Comparison of ENCODE assay signal across 9 cellular contexts in the genomic region with DNA sequence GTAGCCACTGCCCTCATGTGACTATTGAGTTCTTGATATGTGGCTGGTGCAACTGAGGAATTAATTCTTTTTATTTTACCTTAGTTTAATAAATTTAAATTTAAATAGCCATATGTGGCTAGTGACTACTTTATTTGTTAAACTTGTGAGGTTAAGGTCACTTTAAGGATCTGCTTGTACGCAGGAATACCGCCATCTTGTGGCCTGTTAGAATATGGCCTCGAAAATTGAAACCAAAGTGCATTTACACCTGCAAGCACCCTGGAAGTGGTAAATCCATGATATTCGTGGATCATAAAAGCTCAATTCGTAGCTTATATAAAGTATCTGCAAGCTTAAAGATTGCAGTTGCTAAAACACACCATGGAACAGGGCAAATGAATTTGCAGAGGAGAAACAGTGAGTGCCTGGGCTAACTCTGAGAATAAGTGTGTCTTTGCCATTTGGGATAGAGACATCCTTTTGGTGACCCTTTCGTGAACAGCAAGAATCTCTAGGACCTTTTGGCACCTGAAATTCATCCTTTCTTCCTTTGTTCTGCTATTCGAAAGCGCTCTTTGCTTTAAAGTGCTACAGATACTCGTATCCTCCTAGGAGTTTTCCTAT.
A peak's percentile ranks its signal among the peaks of the same experiment; 100 is the strongest.
DNase-seq lines count a peak whose midpoint lies in the region; FAIRE-seq and TF ChIP-seq lines count a peak whose summit lies in the region.
"Had no signal": no experiment of that assay in that cellular context is flagged by ENCODE, and none has a peak within 500 bp of the region (broad histone marks: within the 10 kb centered on the region; RNA-seq: fewer than 3 reads in every experiment).

No MANE protein-coding gene starts in this region.

- no peak overlapping the region for H3K4me3 ChIP-seq in HFF-Myc (replicated peaks; ENCODE audit: low read depth, low read length)
- H3K4me3 ChIP-seq in adipocyte (ENCODE audit: low read length) = no peak overlapping the region
- H3K4me3 ChIP-seq: SJSA1 had no signal

- peak; percentile 52 for FAIRE-seq in urothelium cell line (lab: Jason Lieb, UNC)

- no peak overlapping the region for H3K9ac ChIP-seq in adipocyte (ENCODE audit: low read length)

- H3K9me3 ChIP-seq in adipocyte (ENCODE audit: control insufficient read depth, low read length) = no peaks in the 10 kb centered on the region
- H3K9me3 ChIP-seq: SJSA1 had no signal

- H3K36me3 ChIP-seq in adipocyte (ENCODE audit: control insufficient read depth, insufficient read depth, low read length, severe bottlenecking) = no peaks in the 10 kb centered on the region
- H3K36me3 ChIP-seq: SJSA1 had no signal

- H3K27me3 ChIP-seq in adipocyte (replicated peaks; ENCODE audit: control insufficient read depth, insufficient read depth, low read length) = no peaks in the 10 kb centered on the region
- H3K27me3 ChIP-seq: SJSA1 had no signal

- in situ Hi-C loops in ACHN (cut with HindIII; ENCODE audit: low pct_ligation_motif_present, low pct_unique_long_range_greater_than_20kb, low sequenced_read_pairs) = no loop called here

- DNase-seq in ACHN (peak; percentile 66), EH (ENCODE audit: low read depth) (peak; percentile 16), HFF-Myc (ENCODE audit: extremely low read depth, low read depth) (peak; percentile 4), NCI-H2029 (lab: John Stamatoyannopoulos, UW) (peak; percentile 24), adipocyte (ENCODE audit: low read depth) (peak; percentile 50), iris pigment epithelial cell (ENCODE audit: low read depth) (peak; percentile 44), urothelium cell line (ENCODE audit: low spot score) (peak; percentile 54)
- DNase-seq in central memory CD4-positive, alpha-beta T cell = no peak

- TF ChIP-seq CTCF in HFF-Myc (IDR thresholded peaks at IDR 0.05; ENCODE audit: low read depth, low read length, missing control alignments) = peak; percentile 57

- no peaks in the 10 kb centered on the region for H3K4me1 ChIP-seq in adipocyte (ENCODE audit: control insufficient read depth, insufficient read depth, low read length)
- H3K4me1 ChIP-seq: SJSA1 had no signal
